In the genomic region with DNA sequence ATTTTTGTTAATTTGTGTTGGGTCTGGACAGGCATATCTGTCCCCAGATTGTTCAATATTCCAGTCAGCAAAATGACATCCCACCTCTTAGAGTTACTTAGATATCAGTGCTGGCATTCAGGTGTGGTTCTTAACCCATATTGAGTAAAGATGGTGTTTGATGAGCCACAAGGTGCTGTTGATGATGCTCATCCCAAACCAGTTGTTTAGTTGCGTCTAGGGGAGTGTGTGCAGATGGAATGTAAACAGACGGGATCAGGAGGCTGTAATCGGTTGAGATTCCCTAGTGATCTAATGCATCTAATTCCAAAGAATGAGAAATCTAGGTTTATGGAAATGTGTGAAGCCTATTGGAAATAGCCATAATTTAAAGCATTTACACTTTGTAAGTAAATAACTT, we compare ENCODE assay signal across 1 cellular context.
TF ChIP-seq lines count a peak whose summit lies in the region.

No MANE protein-coding gene starts in this region.

TF ChIP-seq in H1, 55 proteins besides CTCF, POLR2A, EP300 and RAD21 (continued from another document):
- TF ChIP-seq EGR1 (IDR thresholded peaks at IDR 0.05; ENCODE audit: borderline replicate concordance, low read depth, low read length) (no peak), TCF12 (IDR thresholded peaks at IDR 0.05; ENCODE audit: low read depth, low read length) (no peak), BRCA1 (IDR thresholded peaks at IDR 0.05; ENCODE audit: low read depth, low read length) (no peak), FOSL1 (IDR thresholded peaks at IDR 0.05; ENCODE audit: insufficient read depth, low read depth, low read length) (no peak), SP1 (IDR thresholded peaks at IDR 0.05; ENCODE audit: low read depth, low read length) (no peak), SP2 (IDR thresholded peaks at IDR 0.05; ENCODE audit: low read length) (no peak), CEBPB (IDR thresholded peaks at IDR 0.05; ENCODE audit: low read depth, low read length) (no peak), SIX5 (IDR thresholded peaks at IDR 0.05; ENCODE audit: low read depth, low read length) (no peak), CBX5 (IDR thresholded peaks at IDR 0.05; ENCODE audit: low read depth, low read length) (no peak), EZH2 (IDR thresholded peaks at IDR 0.05; ENCODE audit: low read depth, low read length, severe bottlenecking) (no peak), POU5F1 (IDR thresholded peaks at IDR 0.05; ENCODE audit: low read depth, low read length) (no peak)
